In genomic region chr1:168320805-168321577, GRCh38 we compare ENCODE assay signal across 9 cellular contexts. TPM values are rescaled to one million over a fixed set of nuclear protein-coding genes. Genes with fewer than 3 reads are reported as not detected.
DNase-seq lines count a peak whose midpoint lies in the region; ATAC-seq, FAIRE-seq and TF ChIP-seq lines count a peak whose summit lies in the region.
"Had no signal": no experiment of that assay in that cellular context is flagged by ENCODE, and none has a peak within 500 bp of the region (broad histone marks: within the 10 kb centered on the region; RNA-seq: fewer than 3 reads in every experiment).

No MANE protein-coding gene starts in this region.

- H3K36me3 ChIP-seq in PC-9 (ENCODE audit: low read depth) (no peaks in the 10 kb centered on the region), pancreas (no peaks in the 10 kb centered on the region)

- no peaks in the 10 kb centered on the region; the same call in 1 of the 2 replicates for H3K9me2 ChIP-seq in PC-9 (ENCODE audit: insufficient read depth)

- FAIRE-seq in pancreas (lab: Jason Lieb, UNC) = no peak

- H3K4me1 ChIP-seq in PC-9 (replicated peaks; ENCODE audit: insufficient read depth) (peaks cover 13% of the 10 kb centered on the region), pancreas (no peaks in the 10 kb centered on the region)

- TF ChIP-seq CTCF in PC-9 (conservative IDR thresholded peaks at IDR 0.05) (no peak), fibroblast of pulmonary artery (IDR thresholded peaks at IDR 0.05; ENCODE audit: low read length, missing control alignments) (no peak), pancreas (IDR thresholded peaks at IDR 0.05) (no peak)

- H3K9me3 ChIP-seq in PC-9 (ENCODE audit: insufficient read depth, low read depth) = 0 out of 2 replicates have a peak, but pooled peaks cover 5% of the 10 kb centered on the region
- no peaks in the 10 kb centered on the region for H3K9me3 ChIP-seq in pancreas

- WGBS in pancreas, 2 donors = 57 to 58% methylated on average over 5 of the region's 5 CpGs

- H3K27me3 ChIP-seq in PC-9 (ENCODE audit: insufficient read depth, low read depth) = no peaks in the 10 kb centered on the region
- H3K27me3 ChIP-seq in pancreas = no peaks in the 10 kb centered on the region

- H4K20me1 ChIP-seq in PC-9 (ENCODE audit: insufficient read depth) = no peaks in the 10 kb centered on the region

- BruUV-seq in PC-9 (replicated peaks; lab: Mats Ljungman, UMichigan) = no TSS peak

- H2AFZ ChIP-seq in PC-9 = no peak overlapping the region

- POLR2A ChIA-PET in PC-9 (lab: Charles Lee; ENCODE audit: unreplicated experiment) = interaction anchor here (0.7 kb wide), 1 partner anchor 880 kb away, joined by 4 read pairs; no protein-coding TSS in a partner anchor

- H3K4me3 ChIP-seq in PC-9 (no peak overlapping the region), fibroblast of pulmonary artery (replicated peaks; ENCODE audit: low read depth, low read length) (no peak overlapping the region), pancreas (no peak overlapping the region)

- DNase-seq in ELR (ENCODE audit: low read depth) = peak; percentile 95
- peak; percentile 8 to 51 for DNase-seq in PC-9
- DNase-seq in fibroblast of pulmonary artery (ENCODE audit: low read depth) = peak; percentile 93
- no peak for DNase-seq in pancreas
- no peak for DNase-seq in SKM-1 treated with dmso at 0.1 percent for 144 hours (lab: John Stamatoyannopoulos, UW; ENCODE audit: unreplicated experiment)
- DNase-seq: activated CD8-positive, alpha-beta memory T cell treated with anti-CD3 and anti-CD28 coated beads, Interleukin-2, amount 50 U/mL, for 4 hours had no signal

- intact Hi-C loops in PC-9 (cut with micrococcal nuclease; ENCODE audit: unreplicated experiment) = loop anchor here (5.0 kb wide), 2 partner anchors 184 to 239 kb away; partner anchors contain the start of gene GPR161
- intact Hi-C loops in pancreas (cut with DNase I) = no loop called here

- H3F3A ChIP-seq in PC-9 (ENCODE audit: insufficient read depth, low read depth) = peaks cover 17% of the 10 kb centered on the region; the same call in 1 of the 2 replicates

- CTCF ChIA-PET in PC-9 (lab: Charles Lee) = interaction anchor here (0.5 to 1.7 kb wide), 4 partner anchors 22 to 157 kb away, joined by 3 to 30 read pairs (median 12); no protein-coding TSS in a partner anchor

- no peaks in the 10 kb centered on the region for H3K79me2 ChIP-seq in PC-9 (ENCODE audit: low read depth)

- H3K27ac ChIP-seq in PC-9 = no peak overlapping the region
- H3K27ac ChIP-seq in pancreas = no peak overlapping the region

- H3K4me2 ChIP-seq in PC-9 = peak overlapping the region; percentile 23; the same call in 1 of the 2 replicates

- ATAC-seq in pancreas (peak in 3 of 4 donors; percentile 61 to 83 (median 79)), HG02852 (IDR thresholded peaks at IDR 0.05; ENCODE audit: unreplicated experiment) (no peak), GM19035 (IDR thresholded peaks at IDR 0.05; ENCODE audit: unreplicated experiment) (no peak), GM21390 (IDR thresholded peaks at IDR 0.05; ENCODE audit: unreplicated experiment) (no peak)

RNA-seq across cellular contexts. Expression of gene TBX19, which starts 40.3 kb away (rescaled TPM):
- total RNA-seq in PC-9 (2021) (1.5 and 2.0 TPM in 2 replicates), pancreas (1 to 10 TPM in 1 of 6 donors, under 1 TPM in 5; 0.35 to 1.4 (median 0.57) TPM)
- polyA plus RNA-seq in pancreas = 1 to 10 TPM; 1.4 to 2.0 TPM

Comparison
In these comparisons a context has a peak if more than half of its experiments do, and no peak if none do; other contexts are left out.
1. DNase-seq: peak in ELR (single experiment), PC-9 (2 of 2) and fibroblast of pulmonary artery (single experiment); none in pancreas (0 of 6) and SKM-1 treated with dmso at 0.1 percent for 144 hours (single experiment).
2. ATAC-seq: peak in pancreas (3 of 4); none in HG02852 (single experiment), GM19035 (single experiment) and GM21390 (single experiment).